Comparison of ENCODE assay signal across 21 cellular contexts in genomic region chr15:52277575-52277974, GRCh38.
"Had no signal": no experiment of that assay in that cellular context is flagged by ENCODE, and none has a peak within 500 bp of the region (broad histone marks: within the 10 kb centered on the region; RNA-seq: fewer than 3 reads in every experiment).

No MANE protein-coding gene starts in this region.

- H3K27ac ChIP-seq: SJCRH30 had no signal

- DNase-seq: KBM-7, MV-4-11, NCI-H1048, NCI-H1105, NCI-H1417, NCI-H1436 treated with DMSO at 0.1 percent for 48 hours, NCI-H1694, NCI-H187 treated with DMSO at 0.1 percent for 48 hours, NCI-H2029 treated with DMSO at 0.1 percent for 48 hours, NCI-H226, NCI-H446, NCI-H510A, NCI-H524 treated with DMSO at 0.1 percent for 48 hours, NCI-H69, NCI-H774, PC-3, SHP77 treated with DMSO at 0.1 percent for 48 hours, SJCRH30 had no signal

- H3K9me3 ChIP-seq: SJCRH30 had no signal

- H3K27me3 ChIP-seq: SJCRH30 had no signal

- H3K4me1 ChIP-seq: SJCRH30 had no signal

- H3K36me3 ChIP-seq: SJCRH30 had no signal

- H3K4me3 ChIP-seq: SJCRH30 had no signal

- ATAC-seq: Panc1, PC-3, Right ventricle myocardium inferior, SK-N-SH treated with all-trans-retinoic acid at 6 μM for 48 hours had no signal
